8 cellular contexts compared by ENCODE assay signal in the genomic region with DNA sequence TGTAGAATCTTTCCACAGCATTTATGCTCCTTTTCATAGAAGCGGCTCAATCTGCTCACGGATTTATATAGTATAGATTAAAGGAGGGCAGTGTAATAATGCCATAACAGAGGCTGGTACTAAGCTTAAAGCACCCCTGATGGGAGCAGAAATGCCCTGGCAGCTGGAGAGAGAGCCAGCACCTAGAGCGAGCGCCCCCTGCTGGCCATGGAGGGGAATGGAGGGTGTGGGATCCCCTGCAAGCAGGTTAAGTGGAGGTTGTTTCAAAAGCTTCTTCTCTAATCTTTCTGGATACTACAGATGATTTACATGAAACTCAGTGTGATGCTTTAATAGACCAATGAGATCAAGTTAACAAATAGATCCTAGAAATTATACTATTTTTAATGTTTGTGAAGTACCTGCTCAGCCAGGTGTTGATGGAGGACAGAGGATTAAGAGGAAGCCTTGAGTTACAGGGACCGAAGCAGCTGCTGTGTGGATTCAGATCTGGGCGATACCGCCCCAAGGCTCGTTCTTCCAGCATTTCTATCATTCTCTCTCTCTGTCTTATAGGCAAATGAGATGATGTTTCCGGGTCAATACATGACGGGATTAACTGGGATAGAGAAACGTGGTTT.
DNase-seq lines count a peak whose midpoint lies in the region; ATAC-seq, FAIRE-seq and TF ChIP-seq lines count a peak whose summit lies in the region.

No MANE protein-coding gene starts in this region.

- TF ChIP-seq CTCF in A673 (conservative IDR thresholded peaks at IDR 0.05; ENCODE audit: low read depth, low read length) (peak; percentile 98), thyroid gland (IDR thresholded peaks at IDR 0.05) (peak; percentile 48 to 88 (median 64))

- BruUV-seq in A673 (replicated peaks; lab: Mats Ljungman, UMichigan), result no TSS peak

- H3K4me1 ChIP-seq in A673 (ENCODE audit: insufficient read depth, low read length, poor library complexity, severe bottlenecking) (no peaks in the 10 kb centered on the region), thyroid gland (no peaks in the 10 kb centered on the region)
- no peaks in the 10 kb centered on the region for H3K4me1 ChIP-seq in naive thymus-derived CD4-positive, alpha-beta T cell (ENCODE audit: control insufficient read depth in 2 of 2, insufficient read depth in 2 of 2, low read length in 2 of 2)

- H3K9me3 ChIP-seq in A673 (ENCODE audit: low read depth, low read length, poor library complexity, severe bottlenecking), result no peaks in the 10 kb centered on the region
- no peaks in the 10 kb centered on the region for H3K9me3 ChIP-seq in naive thymus-derived CD4-positive, alpha-beta T cell (ENCODE audit: control insufficient read depth in 2 of 3, low read length in 3 of 3)
- H3K9me3 ChIP-seq in thyroid gland, result no peaks in the 10 kb centered on the region

- H3K27me3 Mint-ChIP-seq in naive thymus-derived CD4-positive, alpha-beta T cell, result no peaks in the 10 kb centered on the region

- no peak overlapping the region for H3K27ac Mint-ChIP-seq in naive thymus-derived CD4-positive, alpha-beta T cell

- no peaks in the 10 kb centered on the region for H3K27me3 ChIP-seq in A673 (replicated peaks; ENCODE audit: insufficient read depth, low read depth, low read length, poor library complexity)
- H3K27me3 ChIP-seq in naive thymus-derived CD4-positive, alpha-beta T cell (ENCODE audit: control insufficient read depth in 2 of 2, insufficient read depth in 2 of 2, low read length in 2 of 2), result no peaks in the 10 kb centered on the region
- no peaks in the 10 kb centered on the region for H3K27me3 ChIP-seq in thyroid gland

- CTCF ChIA-PET in A673 (lab: Charles Lee), result interaction anchor here (0.6 to 1.6 kb wide), 3 partner anchors 13 to 316 kb away, joined by 3 to 5 read pairs (median 5); no protein-coding TSS in a partner anchor
- CTCF ChIA-PET in naive thymus-derived CD4-positive, alpha-beta T cell (lab: Charles Lee), result interaction anchor here (0.7 to 1.3 kb wide), 4 partner anchors 9 to 14 kb away, joined by 3 to 4 read pairs (median 3); no protein-coding TSS in a partner anchor

- no peak overlapping the region for H3K4me3 Mint-ChIP-seq in naive thymus-derived CD4-positive, alpha-beta T cell

- intact Hi-C loops in A673 (cut with micrococcal nuclease; ENCODE audit: unreplicated experiment) (loop anchor here (2.0 kb wide), 1 partner anchor 679 kb away; no protein-coding TSS in a partner anchor), thyroid gland (cut with DNase I) (no loop called here)
- intact Hi-C loops in naive thymus-derived CD4-positive, alpha-beta T cell (cut with micrococcal nuclease), result loop anchor here (1.0 to 5.0 kb wide), 3 partner anchors 400 to 1565 kb away; no protein-coding TSS in a partner anchor

- peaks cover 0 to 6% (median 0%) of the 10 kb centered on the region in 11 donors for H3K9me3 Mint-ChIP-seq in naive thymus-derived CD4-positive, alpha-beta T cell

- H3K27ac ChIP-seq in A673 (ENCODE audit: low read depth, low read length, poor library complexity, severe bottlenecking), result no peak overlapping the region
- no peak overlapping the region for H3K27ac ChIP-seq in naive thymus-derived CD4-positive, alpha-beta T cell (ENCODE audit: low read depth, low read length)
- H3K27ac ChIP-seq in thyroid gland, result no peak overlapping the region

- ATAC-seq in GM18519 (IDR thresholded peaks at IDR 0.05; ENCODE audit: low FRiP score, unreplicated experiment), result peak; percentile 56
- ATAC-seq in naive thymus-derived CD4-positive, alpha-beta T cell, result peak; percentile 72

- no peak for FAIRE-seq in frontal cortex (lab: Jason Lieb, UNC)

- H3K36me3 ChIP-seq in A673 (ENCODE audit: insufficient read depth, low read length, poor library complexity, severe bottlenecking) (no peaks in the 10 kb centered on the region), thyroid gland (no peaks in the 10 kb centered on the region)
- no peaks in the 10 kb centered on the region for H3K36me3 ChIP-seq in naive thymus-derived CD4-positive, alpha-beta T cell (ENCODE audit: control insufficient read depth in 2 of 3, insufficient read depth in 3 of 3, low read length in 3 of 3)

- no peak for TF ChIP-seq POLR2A in thyroid gland (IDR thresholded peaks at IDR 0.05)

- H3K36me3 Mint-ChIP-seq in naive thymus-derived CD4-positive, alpha-beta T cell, result no peaks in the 10 kb centered on the region

- DNase-seq in A673 (ENCODE audit: low spot score) (peak; percentile 76), M059J (ENCODE audit: low read depth) (peak; percentile 12), thyroid gland (peak; percentile 33 to 47), frontal cortex (ENCODE audit: low spot score in 2 of 2) (no peak)
- peak; percentile 40 for DNase-seq in activated CD4-positive, alpha-beta T cell treated with anti-CD3 and anti-CD28 coated beads, Interleukin-2, amount 50 U/mL, for 1 hour
- DNase-seq in effector CD8-positive, alpha-beta T cell (lab: John Stamatoyannopoulos, UW), result peak; percentile 2
- DNase-seq in naive thymus-derived CD4-positive, alpha-beta T cell, result peak in 7 of 9 donors; percentile 18 to 63 (median 40)

- WGBS in thyroid gland, 2 donors, result 48 to 61% methylated on average over 11 of the region's 11 CpGs

- H3K4me3 ChIP-seq in A673 (ENCODE audit: low read depth, low read length, poor library complexity, severe bottlenecking) (no peak overlapping the region), thyroid gland (replicated peaks in 1 of 3) (no peak overlapping the region)
- H3K4me3 ChIP-seq in naive thymus-derived CD4-positive, alpha-beta T cell (ENCODE audit: low read length), result no peak overlapping the region

- POLR2A ChIA-PET in A673 (lab: Charles Lee; ENCODE audit: low non-redundant PET), result interaction anchor here (0.5 to 0.6 kb wide), 2 partner anchors 42 to 632 kb away, joined by 4 to 8 read pairs; no protein-coding TSS in a partner anchor
- POLR2A ChIA-PET in naive thymus-derived CD4-positive, alpha-beta T cell (lab: Charles Lee), result no interaction called here

- peaks cover 0 to 4% (median 0%) of the 10 kb centered on the region in 7 donors for H3K4me1 Mint-ChIP-seq in naive thymus-derived CD4-positive, alpha-beta T cell

Comparison
In these comparisons a context has a peak if more than half of its experiments do, and no peak if none do; other contexts are left out.
1. DNase-seq: peak in A673 (single experiment), M059J (single experiment), activated CD4-positive, alpha-beta T cell treated with anti-CD3 and anti-CD28 coated beads, Interleukin-2, amount 50 U/mL, for 1 hour (single experiment), effector CD8-positive, alpha-beta T cell (single experiment), naive thymus-derived CD4-positive, alpha-beta T cell (7 of 9) and thyroid gland (2 of 2); none in frontal cortex (0 of 2).